In the genomic region with DNA sequence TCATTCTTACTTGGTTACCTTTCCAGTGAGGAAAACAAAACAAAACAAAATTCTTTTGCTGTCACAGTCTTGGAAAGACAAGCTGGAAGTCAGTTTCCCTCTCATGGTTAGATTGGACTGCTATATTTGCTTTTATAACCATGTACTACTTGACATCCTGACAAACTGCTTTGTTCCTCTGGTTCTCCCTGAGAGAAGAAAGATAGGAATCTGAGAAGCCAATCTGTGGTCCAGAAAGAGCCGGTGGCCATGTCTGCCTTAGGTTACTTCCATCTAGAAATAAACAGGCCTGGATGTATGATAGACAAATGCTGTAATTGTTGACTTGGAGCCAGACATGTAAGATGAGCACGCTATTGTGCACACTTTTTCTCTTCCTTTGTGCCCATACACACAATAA, we compare ENCODE assay signal across 28 cellular contexts.
"Had no signal": no experiment of that assay in that cellular context is flagged by ENCODE, and none has a peak within 500 bp of the region (broad histone marks: within the 10 kb centered on the region; RNA-seq: fewer than 3 reads in every experiment).

No MANE protein-coding gene starts in this region.

- H3K36me3 ChIP-seq: brain microvascular endothelial cell, MG63, SJSA1 had no signal

- H3K4me3 ChIP-seq: MG63, SJSA1 had no signal

- H3K9me3 ChIP-seq: MG63 had no signal

- ATAC-seq: activated CD8-positive, alpha-beta T cell treated with anti-CD3 and anti-CD28 coated beads for 36 hours; activated T-cell treated with anti-CD3 and anti-CD28 coated beads, Interleukin-2, amount 50 U/mL, for 72 hours; activated T-helper 17 cell treated with anti-CD3 and anti-CD28 coated beads, Interleukin-2, amount 50 U/mL, for 72 hours; Panc1 had no signal

- H3K4me1 ChIP-seq: SJSA1 had no signal

- H3K27ac ChIP-seq: brain microvascular endothelial cell, SJSA1 had no signal

- H3K27me3 ChIP-seq: brain microvascular endothelial cell, MG63, SJSA1 had no signal

- DNase-seq: activated CD4-positive, alpha-beta T cell treated with anti-CD3 and anti-CD28 coated beads, Interleukin-2, amount 10 ng/mL, durations not matched to agents 24 days and 14 days; activated CD4-positive, alpha-beta T cell treated with anti-CD3 and anti-CD28 coated beads, Interleukin-2, amount 50 U/mL, for 4 hours; activated CD8-positive, alpha-beta T cell treated with anti-CD3 and anti-CD28 coated beads for 36 hours; activated effector memory CD4-positive, alpha-beta T cell treated with anti-CD3 and anti-CD28 coated beads, Interleukin-2, amount 50 U/mL, for 16 hours; activated naive CD4-positive, alpha-beta T cell; activated naive CD4-positive, alpha-beta T cell treated with anti-CD3 and anti-CD28 coated beads, Interleukin-2, amount 50 U/mL, for 16 hours; activated naive CD8-positive, alpha-beta T cell treated with anti-CD3 and anti-CD28 coated beads for 36 hours; activated T-cell treated with anti-CD3 and anti-CD28 coated beads, Interleukin-2, amount 50 U/mL, for 1 hour; activated T-cell treated with anti-CD3 and anti-CD28 coated beads, Interleukin-2, amount 50 U/mL, for 72 hours; amniotic stem cell; aorta; brain microvascular endothelial cell; central memory CD4-positive, alpha-beta T cell; Kasumi-1; KG1; MG63; NCI-H1048; NCI-H1105 treated with DMSO at 0.1 percent for 48 hours; NCI-H1436; NCI-H1694; NCI-H1930; NCI-H2081 treated with DMSO at 0.1 percent for 48 hours; NCI-H345; NCI-H524 treated with DMSO at 0.1 percent for 48 hours; SHP77 treated with DMSO at 0.1 percent for 48 hours had no signal
